ENCODE assay signal across 25 cellular contexts in the genomic region with DNA sequence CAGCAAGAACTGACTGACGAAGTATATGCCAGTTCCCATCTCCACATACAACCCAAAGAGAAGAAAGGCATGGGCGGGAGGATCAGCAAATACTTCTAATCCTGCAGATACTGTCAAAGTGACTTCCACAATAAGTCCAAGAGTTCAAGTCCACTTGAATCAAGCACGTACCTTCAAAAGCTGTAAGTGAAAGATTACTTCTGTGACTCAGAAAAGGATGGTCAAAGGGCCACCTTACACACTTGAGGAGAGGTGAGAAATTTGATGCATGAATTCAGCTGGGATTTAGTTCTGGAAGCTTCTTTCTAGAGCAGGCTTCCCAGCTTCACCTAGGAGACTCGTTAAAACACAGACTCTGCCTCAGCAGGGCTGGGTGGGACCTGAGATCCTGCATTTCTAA.
"Had no signal": no experiment of that assay in that cellular context is flagged by ENCODE, and none has a peak within 500 bp of the region (broad histone marks: within the 10 kb centered on the region; RNA-seq: fewer than 3 reads in every experiment).

No MANE protein-coding gene starts in this region.

- DNase-seq: naive thymus-derived CD4-positive, alpha-beta T cell; natural killer cell; pancreas; right cardiac atrium; right lobe of liver; sigmoid colon; spleen; stimulated activated CD4-positive, alpha-beta T cell treated with anti-CD3 and anti-CD28 coated beads, Interleukin-12 subunit alpha, Interleukin-12 subunit beta, amount 100 ng/mL, for 4 hours; stimulated activated CD4-positive, alpha-beta T cell treated with anti-CD3 and anti-CD28 coated beads, Interleukin-1b, Interleukin-23, amount 100 ng/mL, for 48 hours; stimulated activated CD4-positive, alpha-beta T cell treated with anti-CD3 and anti-CD28 coated beads, Interleukin-4, amount 100 ng/mL, for 1 hour; stimulated activated CD4-positive, alpha-beta T cell treated with anti-CD3 and anti-CD28 coated beads, Interleukin-4, amount 100 ng/mL, for 4 hours; stimulated activated CD8-positive, alpha-beta memory T cell treated with anti-CD3 and anti-CD28 coated beads, Interleukin-4, amount 100 ng/mL, for 48 hours; stimulated activated naive CD4-positive, alpha-beta T cell; stimulated activated naive CD8-positive, alpha-beta T cell treated with anti-CD3 and anti-CD28 coated beads, Interleukin-15, amount 100 ng/mL, for 72 hours; stimulated activated naive CD8-positive, alpha-beta T cell treated with anti-CD3 and anti-CD28 coated beads, Interleukin-15, Interleukin-2, amounts not matched to agents 100 U/mL and 50 U/mL, for 24 hours; substantia nigra; testis; tibial artery; transverse colon; upper lobe of right lung; uterus had no signal

- ATAC-seq: naive thymus-derived CD4-positive, alpha-beta T cell; natural killer cell; pancreas; right cardiac atrium; stimulated activated memory B cell treated with anti-CD40 and anti-IgM and Interleukin-4, amounts not matched to agents 10 μg/mL and 1 μg/mL and 100 μg/mL, for 72 hours; stimulated activated naive CD8-positive, alpha-beta T cell treated with anti-CD3 and anti-CD28 coated beads, Interleukin-15, amount 100 ng/mL, for 72 hours; stimulated activated naive CD8-positive, alpha-beta T cell treated with anti-CD3 and anti-CD28 coated beads, Interleukin-15, Interleukin-2, amounts not matched to agents 100 U/mL and 50 U/mL, for 24 hours; upper lobe of right lung had no signal

- H3K4me3 ChIP-seq: pancreas, prostate gland, right lobe of liver, sigmoid colon, smooth muscle cell, spleen, suprapubic skin, testis, tibial artery, transverse colon, upper lobe of right lung, uterus had no signal

- H3K9me3 ChIP-seq: pancreas, prostate gland, right lobe of liver, sigmoid colon, spleen, suprapubic skin, testis, tibial artery, transverse colon, upper lobe of right lung, uterus had no signal

- H3K27me3 ChIP-seq: pancreas, right lobe of liver, sigmoid colon, spleen, suprapubic skin, testis, tibial artery, transverse colon, upper lobe of right lung, uterus had no signal

- FAIRE-seq: pancreas had no signal

- H3K4me2 ChIP-seq: smooth muscle cell had no signal

- H3K4me1 ChIP-seq: pancreas, prostate gland, right lobe of liver, sigmoid colon, suprapubic skin, testis, transverse colon had no signal

- H3K36me3 ChIP-seq: pancreas, prostate gland, right lobe of liver, sigmoid colon, spleen, suprapubic skin, tibial artery, transverse colon, upper lobe of right lung, uterus had no signal

- H3K27ac ChIP-seq: pancreas, prostate gland, right lobe of liver, sigmoid colon, suprapubic skin, testis, tibial artery, transverse colon, upper lobe of right lung, uterus had no signal
